ENCODE assay signal across 10 cellular contexts in the genomic region with DNA sequence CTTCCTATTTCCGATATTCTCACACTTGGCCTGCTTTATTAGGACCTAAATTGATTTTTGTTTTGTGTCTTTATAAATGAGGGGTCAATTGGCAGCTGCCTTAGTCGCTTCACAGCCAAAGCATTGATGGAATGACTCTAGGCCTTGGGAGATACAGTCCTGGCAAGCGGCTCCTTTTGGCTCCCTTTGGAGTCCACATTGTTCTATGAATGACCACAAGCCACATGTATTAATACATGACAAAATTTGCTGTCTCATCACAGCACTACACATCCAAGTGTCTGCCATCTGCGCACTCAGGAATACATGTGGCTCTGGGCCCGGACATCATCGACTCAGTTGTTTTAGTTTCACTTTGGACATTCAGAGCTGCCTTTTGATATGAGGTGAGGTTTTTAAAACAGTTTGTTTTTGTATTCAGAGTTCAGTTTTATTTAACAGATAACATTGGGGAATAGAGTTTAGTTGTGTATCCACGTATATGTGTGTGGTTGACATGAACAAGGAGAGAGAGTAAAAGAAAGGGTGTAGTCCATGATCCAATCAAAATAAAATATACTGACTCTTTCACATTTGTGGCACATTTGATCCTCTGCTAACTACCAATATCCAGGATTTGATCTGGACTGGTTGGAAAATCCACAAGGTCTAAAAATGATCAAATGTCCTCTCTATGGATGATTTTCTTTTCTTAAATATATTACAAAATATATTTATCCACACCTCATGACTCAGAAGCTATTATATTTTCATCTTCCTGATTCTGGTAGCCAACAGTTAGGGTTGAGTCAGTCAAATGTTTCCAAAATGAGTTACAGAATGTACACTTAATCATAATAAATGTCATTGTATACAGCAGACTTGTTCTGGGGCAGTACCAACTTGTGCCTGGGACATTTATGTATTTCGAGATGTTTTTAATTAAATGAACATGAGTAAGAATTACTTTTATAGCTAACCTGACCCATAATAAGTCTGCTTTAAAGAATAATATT.
A peak's percentile ranks its signal among the peaks of the same experiment; 100 is the strongest.
DNase-seq lines count a peak whose midpoint lies in the region; ATAC-seq and TF ChIP-seq lines count a peak whose summit lies in the region.
"Had no signal": no experiment of that assay in that cellular context is flagged by ENCODE, and none has a peak within 500 bp of the region (broad histone marks: within the 10 kb centered on the region; RNA-seq: fewer than 3 reads in every experiment).

No MANE protein-coding gene starts in this region.

- peak overlapping the region in 4 of 5 donors; percentile 14 to 45 (median 37) for H3K4me3 ChIP-seq in subcutaneous abdominal adipose tissue (ENCODE audit: low read depth in 1 of 5, low read length in 5 of 5)

- H3K4me1 Mint-ChIP-seq in activated naive CD4-positive, alpha-beta T cell treated with anti-CD3 and anti-CD28 coated beads for 36 hours (ENCODE audit: low read depth) = peaks cover 64% of the 10 kb centered on the region
- H3K4me1 Mint-ChIP-seq in activated CD8-positive, alpha-beta T cell treated with anti-CD3 and anti-CD28 coated beads for 36 hours (ENCODE audit: low read depth) = peaks cover 56% of the 10 kb centered on the region

- H3K4me3 Mint-ChIP-seq in activated naive CD4-positive, alpha-beta T cell treated with anti-CD3 and anti-CD28 coated beads for 36 hours = no peak overlapping the region
- peak overlapping the region; percentile 10 for H3K4me3 Mint-ChIP-seq in activated CD8-positive, alpha-beta T cell treated with anti-CD3 and anti-CD28 coated beads for 36 hours
- H3K4me3 Mint-ChIP-seq: activated T-helper 1 cell treated with anti-CD3 and anti-CD28 coated beads, Interleukin-12 subunit alpha, Interleukin-12 subunit beta, Interleukin-2, Interleukin-4 antibody, amounts not matched to agents 30 ng/mL and 10 ng/mL and 1 ng/mL, durations not matched to agents 14 hours and 24 hours and 36 hours had no signal

- CTCF ChIA-PET in activated naive CD4-positive, alpha-beta T cell treated with anti-CD3 and anti-CD28 coated beads for 36 hours (lab: Charles Lee) = interaction anchor here (1.0 to 1.8 kb wide), 4 partner anchors 12 to 21 kb away, joined by 3 to 8 read pairs (median 4); no protein-coding TSS in a partner anchor
- CTCF ChIA-PET in activated CD8-positive, alpha-beta T cell treated with anti-CD3 and anti-CD28 coated beads for 36 hours (lab: Charles Lee) = interaction anchor here (0.6 to 3.3 kb wide), 6 partner anchors 21 to 129 kb away, joined by 3 to 14 read pairs (median 4); no protein-coding TSS in a partner anchor

- H3K27me3 Mint-ChIP-seq in activated naive CD4-positive, alpha-beta T cell treated with anti-CD3 and anti-CD28 coated beads for 36 hours (ENCODE audit: low read depth) = no peaks in the 10 kb centered on the region
- H3K27me3 Mint-ChIP-seq in activated CD8-positive, alpha-beta T cell treated with anti-CD3 and anti-CD28 coated beads for 36 hours = no peaks in the 10 kb centered on the region

- peak overlapping the region in 3 of 5 donors; percentile 20 to 43 (median 28) for H3K9ac ChIP-seq in subcutaneous abdominal adipose tissue (ENCODE audit: low read length in 5 of 5)

- TF ChIP-seq CTCF in activated CD8-positive, alpha-beta T cell treated with anti-CD3 and anti-CD28 coated beads for 36 hours (IDR thresholded peaks at IDR 0.05) = no peak
- no peak for TF ChIP-seq CTCF in foreskin keratinocyte (conservative IDR thresholded peaks at IDR 0.05)

- H3K4me1 ChIP-seq in foreskin keratinocyte (peaks cover 64% of the 10 kb centered on the region), subcutaneous abdominal adipose tissue (ENCODE audit: control insufficient read depth in 5 of 5, insufficient read depth in 5 of 5, low read length in 5 of 5) (peaks cover 0 to 14% (median 0%) of the 10 kb centered on the region in 5 donors)

- intact Hi-C loops in activated naive CD4-positive, alpha-beta T cell treated with anti-CD3 and anti-CD28 coated beads for 36 hours (cut with micrococcal nuclease) = loop anchor here (5.0 to 10.0 kb wide), 3 partner anchors 351 to 1004 kb away; a partner anchor contains a TSS
- intact Hi-C loops in activated CD8-positive, alpha-beta T cell treated with anti-CD3 and anti-CD28 coated beads for 36 hours (cut with micrococcal nuclease) = loop anchor here (10.0 kb wide), 1 partner anchor 224 kb away; no protein-coding TSS in a partner anchor

- H3K9me3 Mint-ChIP-seq in activated naive CD4-positive, alpha-beta T cell treated with anti-CD3 and anti-CD28 coated beads for 36 hours = no peaks in the 10 kb centered on the region
- no peaks in the 10 kb centered on the region for H3K9me3 Mint-ChIP-seq in activated CD8-positive, alpha-beta T cell treated with anti-CD3 and anti-CD28 coated beads for 36 hours
- H3K9me3 Mint-ChIP-seq: activated T-helper 1 cell treated with anti-CD3 and anti-CD28 coated beads, Interleukin-12 subunit alpha, Interleukin-12 subunit beta, Interleukin-2, Interleukin-4 antibody, amounts not matched to agents 30 ng/mL and 10 ng/mL and 1 ng/mL, durations not matched to agents 14 hours and 24 hours and 36 hours had no signal

- no peak for DNase-seq in activated naive CD4-positive, alpha-beta T cell treated with anti-CD3 and anti-CD28 coated beads for 36 hours
- no peak for DNase-seq in activated naive CD4-positive, alpha-beta T cell treated with anti-CD3 and anti-CD28 coated beads, Interleukin-2, amount 50 U/mL, for 16 hours
- peak; percentile 7 for DNase-seq in activated CD8-positive, alpha-beta T cell treated with anti-CD3 and anti-CD28 coated beads for 36 hours
- DNase-seq in foreskin keratinocyte (peak; percentile 73 to 83), H4 (ENCODE audit: low spot score) (no peak)

- peak overlapping the region; percentile 52 for H3K27ac ChIP-seq in foreskin keratinocyte
- peak overlapping the region; percentile 21 for H3K27ac ChIP-seq in subcutaneous abdominal adipose tissue (ENCODE audit: low read depth, low read length)
- H3K27ac ChIP-seq: C4-2B had no signal

- H3K9me3 ChIP-seq in subcutaneous abdominal adipose tissue (ENCODE audit: control insufficient read depth in 5 of 5, low read length in 5 of 5) = no peaks in the 10 kb centered on the region

- H3K27me3 ChIP-seq in foreskin keratinocyte = no peaks in the 10 kb centered on the region
- H3K27me3 ChIP-seq in subcutaneous abdominal adipose tissue (ENCODE audit: control insufficient read depth in 5 of 5, insufficient read depth in 4 of 5, low read length in 5 of 5) = no peaks in the 10 kb centered on the region

- peak overlapping the region; percentile 17 for H3K27ac Mint-ChIP-seq in activated naive CD4-positive, alpha-beta T cell treated with anti-CD3 and anti-CD28 coated beads for 36 hours
- H3K27ac Mint-ChIP-seq in activated CD8-positive, alpha-beta T cell treated with anti-CD3 and anti-CD28 coated beads for 36 hours = peak overlapping the region; percentile 75
- H3K27ac Mint-ChIP-seq: activated T-helper 1 cell treated with anti-CD3 and anti-CD28 coated beads, Interleukin-12 subunit alpha, Interleukin-12 subunit beta, Interleukin-2, Interleukin-4 antibody, amounts not matched to agents 30 ng/mL and 10 ng/mL and 1 ng/mL, durations not matched to agents 14 hours and 24 hours and 36 hours had no signal

- ATAC-seq in activated CD8-positive, alpha-beta T cell treated with anti-CD3 and anti-CD28 coated beads for 36 hours = peak; percentile 35
- ATAC-seq in foreskin keratinocyte (peak; percentile 61), HG03439 (IDR thresholded peaks at IDR 0.05; ENCODE audit: unreplicated experiment) (no peak), HG03521 (IDR thresholded peaks at IDR 0.05; ENCODE audit: unreplicated experiment) (no peak)

- POLR2A ChIA-PET in activated CD8-positive, alpha-beta T cell treated with anti-CD3 and anti-CD28 coated beads for 36 hours (lab: Charles Lee) = interaction anchor here (0.6 kb wide), 2 partner anchors 67 to 1040 kb away, joined by 3 to 4 read pairs; no protein-coding TSS in a partner anchor

- H3K36me3 Mint-ChIP-seq in activated naive CD4-positive, alpha-beta T cell treated with anti-CD3 and anti-CD28 coated beads for 36 hours (ENCODE audit: low read depth) = no peaks in the 10 kb centered on the region
- H3K36me3 Mint-ChIP-seq in activated CD8-positive, alpha-beta T cell treated with anti-CD3 and anti-CD28 coated beads for 36 hours (ENCODE audit: low read depth) = no peaks in the 10 kb centered on the region

- no peaks in the 10 kb centered on the region for H3K36me3 ChIP-seq in subcutaneous abdominal adipose tissue (ENCODE audit: control insufficient read depth in 5 of 5, insufficient read depth in 5 of 5, low read length in 5 of 5)

Comparison
In these comparisons a context has a peak if more than half of its experiments do, and no peak if none do; other contexts are left out.
1. DNase-seq: peak in activated CD8-positive, alpha-beta T cell treated with anti-CD3 and anti-CD28 coated beads for 36 hours (single experiment) and foreskin keratinocyte (2 of 2); none in activated naive CD4-positive, alpha-beta T cell treated with anti-CD3 and anti-CD28 coated beads for 36 hours (single experiment), activated naive CD4-positive, alpha-beta T cell treated with anti-CD3 and anti-CD28 coated beads, Interleukin-2, amount 50 U/mL, for 16 hours (single experiment) and H4 (single experiment).
2. ATAC-seq: peak in activated CD8-positive, alpha-beta T cell treated with anti-CD3 and anti-CD28 coated beads for 36 hours (single experiment) and foreskin keratinocyte (single experiment); none in HG03439 (single experiment) and HG03521 (single experiment).